18 cellular contexts compared by ENCODE assay signal in genomic region chr6:42304313-42304712, GRCh38.
DNase-seq lines count a peak whose midpoint lies in the region; ATAC-seq, FAIRE-seq and TF ChIP-seq lines count a peak whose summit lies in the region.
"Had no signal": no experiment of that assay in that cellular context is flagged by ENCODE, and none has a peak within 500 bp of the region (broad histone marks: within the 10 kb centered on the region; RNA-seq: fewer than 3 reads in every experiment).

No MANE protein-coding gene starts in this region.

- peaks cover 30% of the 10 kb centered on the region for H3K4me1 Mint-ChIP-seq in nephron
- H3K4me1 Mint-ChIP-seq: activated naive CD4-positive, alpha-beta T cell treated with anti-CD3 and anti-CD28 coated beads, Interleukin-2, amount 10 ng/mL, durations not matched to agents 7 days and 5 days had no signal

- no peak overlapping the region for H2BK120ac ChIP-seq in H1 (replicated peaks; ENCODE audit: low read depth, low read length)

- H3K79me2 ChIP-seq in H1 (ENCODE audit: control insufficient read depth in 1 of 2, insufficient read depth in 2 of 2, low read length in 2 of 2) = peaks cover 6 to 56% of the 10 kb centered on the region in 2 experiments

- peaks cover 4% of the 10 kb centered on the region for H3K79me1 ChIP-seq in H1 (ENCODE audit: low read depth, low read length)

- no peak overlapping the region for H4K5ac ChIP-seq in H1 (ENCODE audit: insufficient read length, low read depth, low read length)

- FAIRE-seq in H1 (lab: Jason Lieb, UNC) (no peak), small intestine (lab: Jason Lieb, UNC) (no peak)
- FAIRE-seq: endometrium had no signal

- H2BK15ac ChIP-seq in H1 (ENCODE audit: low read length) = no peak overlapping the region

- no peak overlapping the region for H3K23ac ChIP-seq in H1 (ENCODE audit: insufficient read length)

- no peaks in the 10 kb centered on the region for H3K27me3 Mint-ChIP-seq in nephron (ENCODE audit: low read depth)
- H3K27me3 Mint-ChIP-seq: activated naive CD4-positive, alpha-beta T cell treated with anti-CD3 and anti-CD28 coated beads, Interleukin-2, amount 10 ng/mL, durations not matched to agents 7 days and 5 days; stimulated activated naive CD8-positive, alpha-beta T cell treated with anti-CD3 and anti-CD28 coated beads, Interleukin-15, Interleukin-2, amounts not matched to agents 100 ng/mL and 50 ng/mL, for 24 hours had no signal

- H2AFZ ChIP-seq in H1 (ENCODE audit: low read length) = no peak overlapping the region

- H3K9me3 Mint-ChIP-seq in nephron = no peaks in the 10 kb centered on the region
- H3K9me3 Mint-ChIP-seq: activated naive CD4-positive, alpha-beta T cell treated with anti-CD3 and anti-CD28 coated beads, Interleukin-2, amount 10 ng/mL, durations not matched to agents 7 days and 5 days; CD8-positive, alpha-beta memory T cell; stimulated activated naive CD8-positive, alpha-beta T cell treated with anti-CD3 and anti-CD28 coated beads, Interleukin-15, Interleukin-2, amounts not matched to agents 100 ng/mL and 50 ng/mL, for 24 hours had no signal

- peak; percentile 37 for DNase-seq in ELF-1 (ENCODE audit: low read depth, low spot score)
- DNase-seq in NCI-H69 (lab: John Stamatoyannopoulos, UW) = peak; percentile 48
- DNase-seq in H1 (ENCODE audit: low read depth in 1 of 2, low spot score in 2 of 2) = no peak
- DNase-seq in small intestine = no peak
- DNase-seq in NCI-H1092 (lab: John Stamatoyannopoulos, UW) = no peak
- DNase-seq: activated CD4-positive, alpha-beta T cell treated with anti-CD3 and anti-CD28 coated beads, Interleukin-2, amount 50 U/mL, for 1 hour; activated naive CD4-positive, alpha-beta T cell treated with anti-CD3 and anti-CD28 coated beads, Interleukin-2, amount 10 ng/mL, durations not matched to agents 7 days and 5 days; CD8-positive, alpha-beta memory T cell; HCEC 1CT; NCI-H1105 treated with DMSO at 0.1 percent for 48 hours; NK-92 treated with Interleukin-12 subunit alpha and Interleukin-12 subunit beta, amount 100 ng/mL, for 24 hours; RPMI8226 had no signal

- H3K4me1 ChIP-seq in H1 (replicated peaks in 1 of 4; ENCODE audit: control insufficient read depth in 3 of 4, insufficient read depth in 4 of 4, low read length in 3 of 4) (peaks cover 0 to 11% (median 4%) of the 10 kb centered on the region in 4 experiments; a peak in 4 of 7 replicates), small intestine (ENCODE audit: control insufficient read depth in 2 of 2, insufficient read depth in 1 of 2, low read depth in 1 of 2, low read length in 1 of 2) (peaks cover 0 to 6% of the 10 kb centered on the region in 2 donors)

- H3K56ac ChIP-seq in H1 (replicated peaks; ENCODE audit: insufficient read length, low read depth, low read length) = no peak overlapping the region

- TF ChIP-seq POLR2A in H1 (IDR thresholded peaks at IDR 0.05; ENCODE audit: control extremely low read depth in 1 of 2, low read depth in 2 of 2, low read length in 2 of 2) = no peak

- H3K27ac ChIP-seq in H1 (ENCODE audit: low read depth, low read length) = no peak overlapping the region
- H3K27ac ChIP-seq in small intestine (ENCODE audit: low read depth in 1 of 2, low read length in 1 of 2) = no peak overlapping the region
- H3K27ac ChIP-seq: right atrium auricular region had no signal

- no peak overlapping the region for H2BK20ac ChIP-seq in H1 (ENCODE audit: low read length)

- H3K36me3 ChIP-seq in H1 (ENCODE audit: control insufficient read depth in 2 of 4, insufficient read depth in 4 of 4, low read length in 3 of 4) (peaks cover 3 to 11% (median 4%) of the 10 kb centered on the region in 4 experiments; a peak in 4 of 8 replicates), small intestine (ENCODE audit: control insufficient read depth in 2 of 2, insufficient read depth in 2 of 2, low read length in 2 of 2) (peaks cover 0 to 2% of the 10 kb centered on the region in 2 donors)
- H3K36me3 ChIP-seq: right atrium auricular region had no signal

- no peak for ATAC-seq in GM18870 (IDR thresholded peaks at IDR 0.05; ENCODE audit: unreplicated experiment)
- ATAC-seq in HG03565 (IDR thresholded peaks at IDR 0.05; ENCODE audit: unreplicated experiment) = no peak

- H3K27ac Mint-ChIP-seq in nephron = peak overlapping the region; percentile 59 to 83 (median 76)
- H3K27ac Mint-ChIP-seq: activated naive CD4-positive, alpha-beta T cell treated with anti-CD3 and anti-CD28 coated beads, Interleukin-2, amount 10 ng/mL, durations not matched to agents 7 days and 5 days; stimulated activated naive CD8-positive, alpha-beta T cell treated with anti-CD3 and anti-CD28 coated beads, Interleukin-15, Interleukin-2, amounts not matched to agents 100 ng/mL and 50 ng/mL, for 24 hours had no signal

- H2BK12ac ChIP-seq in H1 (ENCODE audit: low read depth, low read length) = no peak overlapping the region

- no peak overlapping the region for H2BK5ac ChIP-seq in H1 (ENCODE audit: low read depth, low read length)

- H3K14ac ChIP-seq in H1 (ENCODE audit: insufficient read length) = no peak overlapping the region

- no peak overlapping the region for H2AK5ac ChIP-seq in H1 (ENCODE audit: low read depth, low read length)

- CTCF ChIA-PET in H1 (lab: Charles Lee; ENCODE audit: partially characterized antibody) = interaction anchor here (0.9 to 2.5 kb wide), 5 partner anchors 19 to 256 kb away, joined by 3 to 9 read pairs (median 6); no protein-coding TSS in a partner anchor

- H4K8ac ChIP-seq in H1 (ENCODE audit: extremely low read depth, insufficient read depth, low read length) = no peak overlapping the region

- TF ChIP-seq RAD21 in H1 (IDR thresholded peaks at IDR 0.05 in 1 of 2, conservative IDR thresholded peaks at IDR 0.05 in 1 of 2; ENCODE audit: low read depth in 2 of 2, low read length in 2 of 2) = no peak

- H3K27me3 ChIP-seq in H1 (replicated peaks in 1 of 4; ENCODE audit: control insufficient read depth in 3 of 4, extremely low read depth in 1 of 4, insufficient read depth in 3 of 4, low read length in 3 of 4) (no peaks in the 10 kb centered on the region), small intestine (ENCODE audit: control insufficient read depth in 2 of 2, insufficient read depth in 2 of 2, low read length in 2 of 2) (no peaks in the 10 kb centered on the region)
- H3K27me3 ChIP-seq: right atrium auricular region had no signal

- H3K4me2 ChIP-seq in H1 (ENCODE audit: insufficient read depth in 1 of 2, low read depth in 2 of 2, low read length in 2 of 2) = no peak overlapping the region

- H4K91ac ChIP-seq in H1 (replicated peaks; ENCODE audit: insufficient read length, low read length) = no peak overlapping the region

- POLR2A ChIA-PET in H1 (lab: Charles Lee; ENCODE audit: partially characterized antibody) = no interaction called here

- peaks cover 6% of the 10 kb centered on the region for H3K36me3 Mint-ChIP-seq in nephron (ENCODE audit: low read depth)

- 79% methylated on average over 4 of the region's 4 CpGs; no CpG with 5 or more reads in 1 of the 2 experiments for WGBS in H1 (ENCODE audit: extremely low coverage in 1 of 2, insufficient coverage in 1 of 2, insufficient read length in 1 of 2, insufficient replicate concordance in 2 of 2, low coverage in 1 of 2, low lambda C conversion rate in 2 of 2, missing lambda C conversion rate in 1 of 2), 2 experiments
- 62 to 77% (median 65%) methylated on average over 4 of the region's 4 CpGs for WGBS in small intestine, 3 donors

- no peaks in the 10 kb centered on the region for H3K9me3 ChIP-seq in H1 (ENCODE audit: insufficient read depth in 2 of 2, low read depth in 1 of 2, low read length in 1 of 2)
- no peaks in the 10 kb centered on the region for H3K9me3 ChIP-seq in small intestine (ENCODE audit: control insufficient read depth, low read depth)
- H3K9me3 ChIP-seq: right atrium auricular region had no signal

- H4K20me1 ChIP-seq in H1 (replicated peaks in 1 of 2; ENCODE audit: control insufficient read depth in 1 of 2, insufficient read depth in 2 of 2, low read length in 2 of 2) = peaks cover 6% of the 10 kb centered on the region in 2 experiments

- no peak overlapping the region for H3K4ac ChIP-seq in H1 (replicated peaks; ENCODE audit: insufficient read length, low read depth, low read length)

- TF ChIP-seq EP300 in H1 (IDR thresholded peaks at IDR 0.05; ENCODE audit: borderline replicate concordance in 1 of 2, low read depth in 2 of 2, low read length in 2 of 2) = no peak

- H3K9ac ChIP-seq in H1 (replicated peaks in 1 of 4; ENCODE audit: extremely low read depth in 1 of 4, low read depth in 3 of 4, low read length in 3 of 4) = no peak overlapping the region

- H3K18ac ChIP-seq in H1 (ENCODE audit: extremely low read depth, low read length) = no peak overlapping the region

- no peak overlapping the region for H3K4me3 Mint-ChIP-seq in nephron
- H3K4me3 Mint-ChIP-seq: activated naive CD4-positive, alpha-beta T cell treated with anti-CD3 and anti-CD28 coated beads, Interleukin-2, amount 10 ng/mL, durations not matched to agents 7 days and 5 days; CD8-positive, alpha-beta memory T cell; stimulated activated naive CD8-positive, alpha-beta T cell treated with anti-CD3 and anti-CD28 coated beads, Interleukin-15, Interleukin-2, amounts not matched to agents 100 ng/mL and 50 ng/mL, for 24 hours had no signal

- no peak overlapping the region for H3K4me3 ChIP-seq in H1 (ENCODE audit: extremely low read depth in 1 of 4, insufficient read depth in 2 of 4, low read depth in 3 of 4, low read length in 4 of 4)
- H3K4me3 ChIP-seq in small intestine (ENCODE audit: low read depth in 1 of 2, low read length in 2 of 2) = no peak overlapping the region
- H3K4me3 ChIP-seq: right atrium auricular region had no signal

- TF ChIP-seq CTCF in H1 (IDR thresholded peaks at IDR 0.05; ENCODE audit: control extremely low read depth in 1 of 3, insufficient read depth in 1 of 3, low read depth in 1 of 3, low read length in 3 of 3) = no peak
- no peak for TF ChIP-seq CTCF in nephron (IDR thresholded peaks at IDR 0.05; ENCODE audit: unreplicated experiment in 3 of 3)

- H3K23me2 ChIP-seq in H1 (ENCODE audit: low read depth, low read length) = no peaks in the 10 kb centered on the region

TF ChIP-seq in H1, 55 proteins besides CTCF, POLR2A, EP300 and RAD21:
- no peak for TF ChIP-seq SAP30 (IDR thresholded peaks at IDR 0.05; ENCODE audit: insufficient read depth, insufficient replicate concordance, low read length)
- peak; percentile 68 for TF ChIP-seq BACH1 (IDR thresholded peaks at IDR 0.05; ENCODE audit: low read length)
- peak; percentile 19; the same call in 1 of the 2 replicates for TF ChIP-seq MAFK (IDR thresholded peaks at IDR 0.05; ENCODE audit: low read depth, low read length)

Comparison
In these comparisons a context has a peak if more than half of its experiments do, and no peak if none do; other contexts are left out.
1. DNase-seq: peak in ELF-1 (single experiment) and NCI-H69 (single experiment); none in H1 (0 of 2), small intestine (single experiment) and NCI-H1092 (single experiment).